ENCODE assay signal across 1 cellular context in genomic region chr11:95242202-95242989, GRCh38.
A peak's percentile ranks its signal among the peaks of the same experiment; 100 is the strongest.
TF ChIP-seq lines count a peak whose summit lies in the region.

No MANE protein-coding gene starts in this region.

TF ChIP-seq in GM12878, 131 proteins besides CTCF, POLR2A, EP300 and RAD21 (continued from another document):
- 0 out of 2 replicates have a peak, but pooled peaks have one; percentile 12 for TF ChIP-seq GABPA (IDR thresholded peaks at IDR 0.05; ENCODE audit: low read depth)
- TF ChIP-seq MTA2 (IDR thresholded peaks at IDR 0.05; ENCODE audit: low read depth): peak; percentile 41
- no peak for TF ChIP-seq NR2F1 (conservative IDR thresholded peaks at IDR 0.05)
- peak; percentile 41; the same call in 1 of the 2 replicates for TF ChIP-seq FOXM1 (IDR thresholded peaks at IDR 0.05; ENCODE audit: low read depth, low read length)
- no peak for TF ChIP-seq NR2C2 (IDR thresholded peaks at IDR 0.05; ENCODE audit: borderline replicate concordance, control insufficient read depth, insufficient read length, low read depth)
- peak; percentile 53 for TF ChIP-seq JUNB (IDR thresholded peaks at IDR 0.05)
- TF ChIP-seq SREBF1 (IDR thresholded peaks at IDR 0.05; ENCODE audit: low read length): no peak
- 0 out of 2 replicates have a peak, but pooled peaks have one; percentile 40 for TF ChIP-seq ZNF384 (IDR thresholded peaks at IDR 0.05; ENCODE audit: borderline replicate concordance, low read depth, low read length)
